ENCODE assay signal across 8 cellular contexts in the genomic region with DNA sequence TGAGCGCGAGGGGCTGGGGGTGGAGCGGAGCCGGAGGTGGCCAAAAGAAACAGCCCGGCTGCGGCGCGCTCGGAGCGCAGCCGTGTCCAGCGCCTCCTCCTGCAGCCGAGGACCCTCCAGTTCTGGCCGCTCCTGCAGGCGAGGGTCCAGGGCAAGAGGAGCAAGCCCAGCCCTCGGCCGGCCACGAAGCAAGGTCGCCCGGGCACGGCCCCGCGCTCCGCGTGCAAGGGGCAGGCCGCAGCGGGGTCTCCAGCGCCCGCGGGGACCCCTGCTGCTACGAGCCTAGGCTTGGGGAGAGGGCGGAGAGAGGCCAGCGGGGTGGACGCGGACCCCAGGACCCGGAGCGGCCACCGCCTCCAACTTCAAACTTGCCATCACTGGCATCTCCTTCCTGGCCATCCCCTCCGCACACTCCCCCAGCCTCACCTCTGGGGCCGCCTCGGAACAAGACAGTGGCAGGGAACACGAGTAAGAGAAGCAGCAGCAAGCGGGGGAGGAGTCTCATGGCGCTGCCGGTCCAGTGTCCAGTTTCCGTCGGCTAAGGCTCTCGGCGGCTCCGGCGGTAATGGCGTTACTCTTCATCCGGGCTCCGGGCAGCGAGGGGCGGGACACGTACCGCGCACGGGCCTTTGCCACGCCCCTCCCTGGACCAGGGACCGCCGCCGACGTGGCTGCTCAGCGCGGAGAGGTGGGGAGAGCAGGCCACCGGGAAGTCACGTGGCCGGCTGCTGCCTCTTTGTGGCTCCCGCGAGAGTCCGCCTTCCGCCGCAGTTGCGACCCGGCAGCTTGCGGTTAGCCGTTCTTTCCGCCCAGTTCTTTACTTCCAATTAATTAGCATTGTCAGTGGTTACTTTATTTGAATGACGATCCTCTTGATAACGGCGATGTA. TPM values are rescaled to one million over a fixed set of nuclear protein-coding genes. Genes with fewer than 3 reads are reported as not detected.
DNase-seq lines count a peak whose midpoint lies in the region; ATAC-seq, FAIRE-seq and TF ChIP-seq lines count a peak whose summit lies in the region.

Gene SSR1 (minus strand): TSS at position 584 of the 889 bp plus-strand sequence. CDS start 79 bp downstream, at position 505.

- H3K36me3 ChIP-seq in right atrium auricular region (peaks cover 18% of the 10 kb centered on the region), psoas muscle (ENCODE audit: insufficient read depth in 1 of 2, low read depth in 1 of 2) (peaks cover 5 to 21% of the 10 kb centered on the region in 2 donors)

- no peak for TF ChIP-seq CTCF in right atrium auricular region (IDR thresholded peaks at IDR 0.05)
- TF ChIP-seq CTCF in psoas muscle (IDR thresholded peaks at IDR 0.05) = no peak

- H3K9me3 ChIP-seq in right atrium auricular region (no peaks in the 10 kb centered on the region), psoas muscle (no peaks in the 10 kb centered on the region)

- peak; percentile 77 for DNase-seq in NCI-H187 treated with DMSO at 0.1 percent for 48 hours (lab: John Stamatoyannopoulos, UW)
- DNase-seq in anterior cingulate cortex (lab: John Stamatoyannopoulos, UW) = peak; percentile 79 to 99 (median 97)
- peak; percentile 97 for DNase-seq in right atrium auricular region (ENCODE audit: low spot score)
- DNase-seq in psoas muscle = peak; percentile 98 to 99
- DNase-seq in urothelium cell line (ENCODE audit: low spot score) = peak; percentile 99

- H3K27me3 ChIP-seq in right atrium auricular region (no peaks in the 10 kb centered on the region), psoas muscle (ENCODE audit: insufficient read depth in 3 of 3, low read length in 2 of 3) (no peaks in the 10 kb centered on the region)

- H3K4me3 ChIP-seq in right atrium auricular region (peak within 1 kb of the TSS; percentile 99), psoas muscle (peak within 1 kb of the TSS; percentile 94)

- H3K4me1 ChIP-seq in right atrium auricular region (peaks cover 0 to 21% of the 10 kb centered on the region in 2 donors), psoas muscle (peaks cover 20% of the 10 kb centered on the region)

- H3K27ac ChIP-seq in right atrium auricular region (peak within 1 kb of the TSS; percentile 92 to 96), psoas muscle (peak within 1 kb of the TSS; percentile 90)

- FAIRE-seq in urothelium cell line (lab: Jason Lieb, UNC) = peak; percentile 73

- intact Hi-C loops in T-helper 2 cell treated with Interferon-gamma antibody and Interleukin-4, amounts not matched to agents 100 ng/mL and 5 ng/mL, for 36 hours (cut with micrococcal nuclease) = loop anchor here (1.0 to 5.0 kb wide), 7 partner anchors 76 to 789 kb away; partner anchors contain the start of genes BLOC1S5, CAGE1, EEF1E1 and RIOK1
- intact Hi-C loops in psoas muscle (cut with DNase I) = loop anchor here (2.0 to 10.0 kb wide), 3 partner anchors 74 to 272 kb away; partner anchors contain the start of genes CAGE1 (in 2 of the 2) and RIOK1 (in 2 of the 2)

- WGBS in psoas muscle, 3 donors = 0 to 1% (median 0%) methylated on average over 64 to 83 of the region's 83 CpGs

- peak; percentile 88 for ATAC-seq in GM18499 (IDR thresholded peaks at IDR 0.05; ENCODE audit: insufficient read depth, unreplicated experiment)
- peak; percentile 97 for ATAC-seq in HG02943 (IDR thresholded peaks at IDR 0.05; ENCODE audit: low read depth, unreplicated experiment)
- peak; percentile 100 for ATAC-seq in psoas muscle

RNA-seq across cellular contexts. Expression of gene SSR1, which starts in this region (rescaled TPM):
- total RNA-seq in T-helper 2 cell treated with Interferon-gamma antibody and Interleukin-4, amounts not matched to agents 100 ng/mL and 5 ng/mL, for 36 hours = 198 and 210 TPM in 2 replicates
- total RNA-seq in right atrium auricular region (10 to 100 TPM; 30.2 to 41.7 TPM), psoas muscle (10 to 100 TPM; 29.9 to 37.3 (median 33.2) TPM)
- polyA plus RNA-seq in psoas muscle = 10 to 100 TPM; 17.9 to 40.4 (median 39.0) TPM

Comparison
In these comparisons a context has a peak if more than half of its experiments do, and no peak if none do; other contexts are left out.
1. Peak in every context shown above with its lines: DNase-seq, ATAC-seq, H3K4me3 ChIP-seq and H3K27ac ChIP-seq.